Comparison of ENCODE assay signal across 17 cellular contexts in the genomic region with DNA sequence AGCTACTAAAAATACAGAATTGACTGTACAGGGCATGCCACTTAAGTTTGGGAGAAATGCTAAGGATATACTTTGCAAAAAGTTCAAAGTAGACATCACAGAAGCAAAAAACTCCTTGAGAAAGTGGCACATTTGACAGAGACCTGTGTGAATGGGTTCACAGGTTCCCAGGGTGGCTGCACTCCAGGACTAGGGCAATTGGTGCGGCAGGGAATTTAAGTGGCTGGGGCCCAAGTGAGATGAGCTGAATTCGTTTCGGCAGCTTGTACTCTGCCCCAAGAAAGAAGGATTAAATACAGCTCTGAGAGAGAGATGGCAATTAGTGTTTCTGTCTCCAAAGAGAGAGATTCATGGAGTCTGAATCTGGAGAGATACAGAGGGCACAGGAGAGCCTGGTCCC.
A peak's percentile ranks its signal among the peaks of the same experiment; 100 is the strongest.
DNase-seq lines count a peak whose midpoint lies in the region; ATAC-seq and TF ChIP-seq lines count a peak whose summit lies in the region.
"Had no signal": no experiment of that assay in that cellular context is flagged by ENCODE, and none has a peak within 500 bp of the region (broad histone marks: within the 10 kb centered on the region; RNA-seq: fewer than 3 reads in every experiment).

No MANE protein-coding gene starts in this region.

- H3K27ac Mint-ChIP-seq in H9 = peak overlapping the region; percentile 74 to 89 (median 87)
- peak overlapping the region; percentile 14 for H3K27ac Mint-ChIP-seq in progenitor cell of endocrine pancreas
- H3K27ac Mint-ChIP-seq: CD4-positive, alpha-beta T cell had no signal

- H3K4me1 Mint-ChIP-seq in H9 (peaks cover 22 to 24% of the 10 kb centered on the region in 2 experiments), progenitor cell of endocrine pancreas (ENCODE audit: low read depth) (peaks cover 6% of the 10 kb centered on the region)

- TF ChIP-seq CTCF in H9 (conservative IDR thresholded peaks at IDR 0.05) (no peak), progenitor cell of endocrine pancreas (IDR thresholded peaks at IDR 0.05; ENCODE audit: unreplicated experiment) (no peak), adrenal gland (IDR thresholded peaks at IDR 0.05) (no peak)

- H3K36me3 Mint-ChIP-seq in H9 (ENCODE audit: insufficient read depth in 1 of 3, low read depth in 3 of 3) = peaks cover 0 to 4% (median 0%) of the 10 kb centered on the region in 3 experiments; a peak in 2 of 7 replicates
- peaks cover 3% of the 10 kb centered on the region for H3K36me3 Mint-ChIP-seq in progenitor cell of endocrine pancreas (ENCODE audit: insufficient read depth)

- peak; percentile 73 for ATAC-seq in left ventricle myocardium superior
- no peak for ATAC-seq in GM18511 (IDR thresholded peaks at IDR 0.05; ENCODE audit: unreplicated experiment)

- H3K4me1 ChIP-seq in H9 (ENCODE audit: insufficient read depth, low read length) (peaks cover 3% of the 10 kb centered on the region), adrenal gland (replicated peaks in 1 of 2) (no peaks in the 10 kb centered on the region)
- H3K4me1 ChIP-seq: Peyer's patch had no signal

- H3K4me3 Mint-ChIP-seq in H9 (no peak overlapping the region), progenitor cell of endocrine pancreas (ENCODE audit: low read depth) (no peak overlapping the region)
- H3K4me3 Mint-ChIP-seq: CD4-positive, alpha-beta T cell had no signal

- H3K4me3 ChIP-seq in adrenal gland = no peak overlapping the region
- H3K4me3 ChIP-seq: Peyer's patch had no signal

- no peak overlapping the region for H2BK120ac ChIP-seq in H9 (ENCODE audit: low read depth, low read length, poor library complexity, severe bottlenecking)

- H2BK5ac ChIP-seq in H9 (ENCODE audit: insufficient read length, low read length) = no peak overlapping the region

- H3K9me3 Mint-ChIP-seq in H9 = no peaks in the 10 kb centered on the region
- no peaks in the 10 kb centered on the region for H3K9me3 Mint-ChIP-seq in progenitor cell of endocrine pancreas (ENCODE audit: low read depth)
- H3K9me3 Mint-ChIP-seq: CD4-positive, alpha-beta T cell had no signal

- no peak overlapping the region for H3K23ac ChIP-seq in H9 (ENCODE audit: insufficient read length, low read depth, low read length)

- no peaks in the 10 kb centered on the region for H4K20me1 ChIP-seq in H9 (ENCODE audit: control insufficient read depth, insufficient read depth, insufficient read length)

- H3T11ph ChIP-seq in H9 (ENCODE audit: low read length) = peak overlapping the region; percentile 72

- TF ChIP-seq POLR2A in adrenal gland (IDR thresholded peaks at IDR 0.05) = no peak

- WGBS in H9 (ENCODE audit: extremely low coverage, insufficient read length, low lambda C conversion rate) = no CpG with 5 or more reads among the region's 3 CpGs
- 81 to 90% (median 85%) methylated on average over 3 of the region's 3 CpGs for WGBS in adrenal gland, 4 donors

- no peak overlapping the region for H2BK15ac ChIP-seq in H9 (ENCODE audit: low read depth, low read length)

- H3K27me3 Mint-ChIP-seq in H9 (ENCODE audit: low read depth) = no peaks in the 10 kb centered on the region
- H3K27me3 Mint-ChIP-seq in progenitor cell of endocrine pancreas = no peaks in the 10 kb centered on the region
- H3K27me3 Mint-ChIP-seq: CD4-positive, alpha-beta T cell had no signal

- H2BK12ac ChIP-seq in H9 (ENCODE audit: insufficient read length, low read depth, low read length) = no peak overlapping the region

- intact Hi-C loops in left ventricle myocardium superior (cut with micrococcal nuclease) = no loop called here
- intact Hi-C loops in adrenal gland (cut with DNase I) = no loop called here

- no peaks in the 10 kb centered on the region for H3K36me3 ChIP-seq in adrenal gland (replicated peaks in 1 of 2)
- H3K36me3 ChIP-seq: Peyer's patch had no signal

- H4K5ac ChIP-seq in H9 (ENCODE audit: insufficient read length, low read depth, low read length) = no peak overlapping the region

- H3K9ac ChIP-seq in H9 (ENCODE audit: extremely low read depth, insufficient read length, low read length) = no peak overlapping the region

- H3K18ac ChIP-seq in H9 (ENCODE audit: insufficient read length, low read depth, low read length) = no peak overlapping the region

- H3K14ac ChIP-seq in H9 (ENCODE audit: insufficient read depth, low read length) = no peak overlapping the region

- H3K4me2 ChIP-seq in H9 (ENCODE audit: insufficient read depth, insufficient read length, low read length) = no peak overlapping the region

- no peak overlapping the region for H4K8ac ChIP-seq in H9 (replicated peaks; ENCODE audit: insufficient read length, low read depth, low read length)

- peak overlapping the region; percentile 33 for H2AFZ ChIP-seq in H9 (ENCODE audit: low read length)

- H3K27me3 ChIP-seq in H9 (ENCODE audit: insufficient read depth, low read length) = no peaks in the 10 kb centered on the region
- no peaks in the 10 kb centered on the region for H3K27me3 ChIP-seq in adrenal gland
- H3K27me3 ChIP-seq: Peyer's patch had no signal

- H4K91ac ChIP-seq in H9 (ENCODE audit: insufficient read length, low read depth, low read length) = no peak overlapping the region

- H2BK20ac ChIP-seq in H9 (ENCODE audit: low read depth, low read length, poor library complexity, severe bottlenecking) = no peak overlapping the region

- no peak overlapping the region for H3K56ac ChIP-seq in H9 (ENCODE audit: insufficient read length, low read depth, low read length)

- DNase-seq in H9 (no peak), caudate nucleus (lab: John Stamatoyannopoulos, UW) (peak in 26 of 61 donors; percentile 0 to 53 (median 8)), left ventricle myocardium superior (peak; percentile 29), progenitor cell of endocrine pancreas (ENCODE audit: low spot score, unreplicated experiment) (no peak), kidney glomerular epithelial cell (lab: John Stamatoyannopoulos, UW) (no peak), adrenal gland (no peak)
- DNase-seq: AML-193; CD4-positive, alpha-beta T cell; GDM1; GOT3; MM.1S; NCI-H1417 treated with DMSO at 0.1 percent for 48 hours; NCI-H2171 treated with DMSO at 0.1 percent for 48 hours; NCI-H510A; Peyer's patch; SHP77 treated with DMSO at 0.1 percent for 48 hours had no signal

- H3K79me1 ChIP-seq in H9 (ENCODE audit: insufficient read depth, low read depth, low read length, poor library complexity, severe bottlenecking) = no peaks in the 10 kb centered on the region

- no peaks in the 10 kb centered on the region for H3K79me2 ChIP-seq in H9 (ENCODE audit: insufficient read depth, low read length)

- no peak overlapping the region for H2AK5ac ChIP-seq in H9 (ENCODE audit: insufficient read length, low read length)

- H3K4ac ChIP-seq in H9 (ENCODE audit: low read depth, low read length) = no peak overlapping the region

- H3K23me2 ChIP-seq in H9 (ENCODE audit: insufficient read length, low read depth, low read length, poor library complexity, severe bottlenecking) = no peaks in the 10 kb centered on the region

- H3K27ac ChIP-seq in H9 (ENCODE audit: insufficient read length, low read depth, low read length) = no peak overlapping the region
- peak overlapping the region; percentile 42 for H3K27ac ChIP-seq in caudate nucleus (ENCODE audit: low read depth, low read length)
- no peak overlapping the region for H3K27ac ChIP-seq in adrenal gland
- H3K27ac ChIP-seq: Peyer's patch had no signal

- no peaks in the 10 kb centered on the region for H3K9me3 ChIP-seq in H9 (ENCODE audit: control insufficient read depth, low read depth, low read length)
- no peaks in the 10 kb centered on the region for H3K9me3 ChIP-seq in adrenal gland (replicated peaks in 1 of 3)
- H3K9me3 ChIP-seq: Peyer's patch had no signal
